Comparison of ENCODE assay signal across 7 cellular contexts in genomic region chr1:60970081-60970509, GRCh38.
DNase-seq lines count a peak whose midpoint lies in the region; ATAC-seq and TF ChIP-seq lines count a peak whose summit lies in the region.

No MANE protein-coding gene starts in this region.

- peak; percentile 41 to 51 for TF ChIP-seq CTCF in tibial artery (IDR thresholded peaks at IDR 0.05)

- peak; percentile 8 for DNase-seq in NCI-H1092 (lab: John Stamatoyannopoulos, UW)
- DNase-seq in amniotic epithelial cell (ENCODE audit: low read depth), result peak; percentile 12
- DNase-seq in iPS DF 4.7 (ENCODE audit: extremely low read depth, low spot score), result peak; percentile 16
- DNase-seq in tibial artery, result no peak
- DNase-seq in SIG-M5 (lab: John Stamatoyannopoulos, UW), result no peak

- H3K4me1 ChIP-seq in tibial artery, result peaks cover 0 to 40% (median 20%) of the 10 kb centered on the region in 4 donors

- H3K36me3 ChIP-seq in tibial artery, result no peaks in the 10 kb centered on the region

- intact Hi-C loops in tibial artery (cut with DNase I; ENCODE audit: low total_unique reads), result loop anchor here (5.0 kb wide), 1 partner anchor 72 kb away; no protein-coding TSS in a partner anchor

- H3K27me3 ChIP-seq in tibial artery, result no peaks in the 10 kb centered on the region

- ATAC-seq in GM18502 (IDR thresholded peaks at IDR 0.05; ENCODE audit: poor library complexity, unreplicated experiment) (no peak), HG02678 (IDR thresholded peaks at IDR 0.05; ENCODE audit: unreplicated experiment) (no peak)

- peaks cover 0 to 6% (median 4%) of the 10 kb centered on the region in 3 donors for H3K9me3 ChIP-seq in tibial artery

- peak overlapping the region; percentile 44 to 52 for H3K27ac ChIP-seq in tibial artery

- no peak overlapping the region for H3K4me3 ChIP-seq in tibial artery

Comparison
In these comparisons a context has a peak if more than half of its experiments do, and no peak if none do; other contexts are left out.
1. DNase-seq: peak in NCI-H1092 (single experiment), amniotic epithelial cell (single experiment) and iPS DF 4.7 (single experiment); none in tibial artery (0 of 2) and SIG-M5 (single experiment).